9 cellular contexts compared by ENCODE assay signal in the genomic region with DNA sequence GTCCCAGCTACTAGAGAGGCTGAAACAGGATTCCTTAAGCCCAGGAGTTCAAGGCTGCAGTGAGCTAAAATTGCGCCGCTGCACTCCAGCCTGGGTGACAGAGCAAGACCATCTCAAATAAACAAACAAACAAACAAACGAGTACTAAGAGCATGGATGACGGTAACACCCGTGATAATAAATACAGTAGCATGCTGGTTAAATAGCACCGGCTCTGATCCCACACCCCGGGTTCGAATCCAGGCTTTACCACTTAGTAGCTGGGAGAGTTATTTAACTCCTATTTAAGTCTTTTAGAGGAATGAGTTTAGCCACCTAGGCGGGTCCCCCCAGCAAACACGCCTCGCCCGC. TPM values are rescaled to one million over a fixed set of nuclear protein-coding genes. Genes with fewer than 3 reads are reported as not detected.
DNase-seq lines count a peak whose midpoint lies in the region; ATAC-seq, FAIRE-seq and TF ChIP-seq lines count a peak whose summit lies in the region.
"Had no signal": no experiment of that assay in that cellular context is flagged by ENCODE, and none has a peak within 500 bp of the region (broad histone marks: within the 10 kb centered on the region; RNA-seq: fewer than 3 reads in every experiment).

No MANE protein-coding gene starts in this region.

- intact Hi-C loops in kidney (cut with DNase I): no loop called here

- peak overlapping the region; percentile 96 to 97 for H3K4me3 ChIP-seq in kidney (ENCODE audit: low read length in 2 of 2)
- peak overlapping the region; percentile 61 to 100 (median 99) for H3K4me3 ChIP-seq in subcutaneous abdominal adipose tissue (ENCODE audit: low read depth in 1 of 5, low read length in 5 of 5)

- DNase-seq in T-helper 2 cell treated with Interferon-gamma antibody and Interleukin-4, amounts not matched to agents 5 μg/mL and 100 μg/mL, for 36 hours (ENCODE audit: low spot score): no peak
- DNase-seq in T-helper 2 cell (no peak), kidney (no peak), frontal cortex (ENCODE audit: low spot score in 2 of 2) (no peak)
- no peak for DNase-seq in activated naive CD4-positive, alpha-beta T cell treated with anti-CD3 and anti-CD28 coated beads, Interleukin-2, amount 50 U/mL, for 72 hours (ENCODE audit: low spot score in 2 of 2)

- H3K9me3 ChIP-seq in kidney (ENCODE audit: control insufficient read depth in 1 of 2, low read length in 2 of 2) (no peaks in the 10 kb centered on the region), subcutaneous abdominal adipose tissue (ENCODE audit: control insufficient read depth in 5 of 5, low read length in 5 of 5) (no peaks in the 10 kb centered on the region)

- TF ChIP-seq CTCF in kidney (IDR thresholded peaks at IDR 0.05; ENCODE audit: borderline replicate concordance, extremely low read depth, insufficient read depth): no peak

- H3K36me3 ChIP-seq in kidney (ENCODE audit: control insufficient read depth in 1 of 2, insufficient read depth in 2 of 2, low read length in 2 of 2) (peaks cover 3 to 6% of the 10 kb centered on the region in 2 donors), subcutaneous abdominal adipose tissue (ENCODE audit: control insufficient read depth in 5 of 5, insufficient read depth in 5 of 5, low read length in 5 of 5) (peaks cover 0 to 10% (median 9%) of the 10 kb centered on the region in 5 donors)

- H3K4me1 ChIP-seq in kidney (ENCODE audit: control insufficient read depth in 1 of 2, insufficient read depth in 1 of 2, low read depth in 1 of 2, low read length in 2 of 2) (peaks cover 0 to 4% of the 10 kb centered on the region in 2 donors), subcutaneous abdominal adipose tissue (ENCODE audit: control insufficient read depth in 5 of 5, insufficient read depth in 5 of 5, low read length in 5 of 5) (peaks cover 1 to 17% (median 13%) of the 10 kb centered on the region in 5 donors)

- peaks cover 0 to 2% (median 2%) of the 10 kb centered on the region in 5 donors for H3K27me3 ChIP-seq in subcutaneous abdominal adipose tissue (ENCODE audit: control insufficient read depth in 5 of 5, insufficient read depth in 4 of 5, low read length in 5 of 5)

- no peak for FAIRE-seq in kidney (lab: Jason Lieb, UNC)
- no peak for FAIRE-seq in frontal cortex (lab: Jason Lieb, UNC)
- FAIRE-seq: A204.1 had no signal

- peak overlapping the region; percentile 86 for H3K27ac Mint-ChIP-seq in T-helper 2 cell treated with Interferon-gamma antibody and Interleukin-4, amounts not matched to agents 5 μg/mL and 100 μg/mL, for 36 hours
- peak overlapping the region; percentile 74 to 97 for H3K27ac Mint-ChIP-seq in activated naive CD4-positive, alpha-beta T cell treated with anti-CD3 and anti-CD28 coated beads, Interleukin-2, amount 50 U/mL, for 72 hours

- H3K36me3 Mint-ChIP-seq in T-helper 2 cell treated with Interferon-gamma antibody and Interleukin-4, amounts not matched to agents 5 μg/mL and 100 μg/mL, for 36 hours (ENCODE audit: low read depth): peaks cover 8% of the 10 kb centered on the region
- peaks cover 0 to 11% of the 10 kb centered on the region in 2 donors for H3K36me3 Mint-ChIP-seq in activated naive CD4-positive, alpha-beta T cell treated with anti-CD3 and anti-CD28 coated beads, Interleukin-2, amount 50 U/mL, for 72 hours

- H3K9ac ChIP-seq in kidney (ENCODE audit: low read length in 2 of 2) (no peak overlapping the region), subcutaneous abdominal adipose tissue (ENCODE audit: low read length in 5 of 5) (peak overlapping the region in 4 of 5 donors; percentile 92 to 100 (median 98))

- ATAC-seq in activated naive CD4-positive, alpha-beta T cell treated with anti-CD3 and anti-CD28 coated beads, Interleukin-2, amount 50 U/mL, for 72 hours: no peak
- ATAC-seq in GM21528 (IDR thresholded peaks at IDR 0.05; ENCODE audit: low FRiP score, unreplicated experiment) (no peak), GM18517 (IDR thresholded peaks at IDR 0.05; ENCODE audit: unreplicated experiment) (no peak)

- H3K27me3 Mint-ChIP-seq in T-helper 2 cell treated with Interferon-gamma antibody and Interleukin-4, amounts not matched to agents 5 μg/mL and 100 μg/mL, for 36 hours (ENCODE audit: low read depth): peaks cover 11% of the 10 kb centered on the region

- peaks cover 4% of the 10 kb centered on the region for H3K4me1 Mint-ChIP-seq in T-helper 2 cell treated with Interferon-gamma antibody and Interleukin-4, amounts not matched to agents 5 μg/mL and 100 μg/mL, for 36 hours (ENCODE audit: low read depth)

- H3K4me3 Mint-ChIP-seq in T-helper 2 cell treated with Interferon-gamma antibody and Interleukin-4, amounts not matched to agents 5 μg/mL and 100 μg/mL, for 36 hours: peak overlapping the region; percentile 97

- H3K9me3 Mint-ChIP-seq in T-helper 2 cell treated with Interferon-gamma antibody and Interleukin-4, amounts not matched to agents 5 μg/mL and 100 μg/mL, for 36 hours: no peaks in the 10 kb centered on the region
- no peaks in the 10 kb centered on the region for H3K9me3 Mint-ChIP-seq in activated naive CD4-positive, alpha-beta T cell treated with anti-CD3 and anti-CD28 coated beads, Interleukin-2, amount 50 U/mL, for 72 hours

- H3K27ac ChIP-seq in kidney (ENCODE audit: low read depth in 2 of 2, low read length in 2 of 2) (no peak overlapping the region), subcutaneous abdominal adipose tissue (ENCODE audit: low read depth, low read length) (no peak overlapping the region)

RNA-seq across cellular contexts. Expression of gene METTL22, which starts 0.3 kb away (rescaled TPM):
- total RNA-seq in activated naive CD4-positive, alpha-beta T cell treated with anti-CD3 and anti-CD28 coated beads, Interleukin-2, amount 50 U/mL, for 72 hours: 10 to 100 TPM; 38.9 to 50.7 TPM
- 26.2 TPM for total RNA-seq in kidney
- 12.0 TPM for polyA plus RNA-seq in kidney (ENCODE audit: insufficient read depth, low read depth, low replicate concordance)
- total RNA-seq in frontal cortex: 7.7 TPM

RNA-seq across cellular contexts. Expression of gene TMEM114, which starts 30.9 kb away (rescaled TPM):
- total RNA-seq in activated naive CD4-positive, alpha-beta T cell treated with anti-CD3 and anti-CD28 coated beads, Interleukin-2, amount 50 U/mL, for 72 hours: not detected
- not detected for total RNA-seq in kidney
- not detected for polyA plus RNA-seq in kidney (ENCODE audit: insufficient read depth, low read depth, low replicate concordance)
- not detected for total RNA-seq in frontal cortex

RNA-seq across cellular contexts. Expression of gene ABAT, which starts 53.2 kb away (rescaled TPM):
- 1 to 10 TPM; 3.5 to 8.7 TPM for total RNA-seq in activated naive CD4-positive, alpha-beta T cell treated with anti-CD3 and anti-CD28 coated beads, Interleukin-2, amount 50 U/mL, for 72 hours
- 9.6 TPM for total RNA-seq in kidney
- 34.0 TPM for polyA plus RNA-seq in kidney (ENCODE audit: insufficient read depth, low read depth, low replicate concordance)
- 110 TPM for total RNA-seq in frontal cortex

Comparison
In these comparisons a context has a peak if more than half of its experiments do, and no peak if none do; other contexts are left out.
1. H3K9ac ChIP-seq: peak in subcutaneous abdominal adipose tissue (4 of 5); none in kidney (0 of 2).
2. RNA of gene ABAT, which starts 53.2 kb away (total RNA-seq): 110 TPM in frontal cortex (single experiment); 9.6 TPM in kidney (single experiment) and 3.5 to 8.7 TPM in activated naive CD4-positive, alpha-beta T cell treated with anti-CD3 and anti-CD28 coated beads, Interleukin-2, amount 50 U/mL, for 72 hours; every median in the first group is over 10 times any median in the second.